ENCODE assay signal across 1 cellular context in the genomic region with DNA sequence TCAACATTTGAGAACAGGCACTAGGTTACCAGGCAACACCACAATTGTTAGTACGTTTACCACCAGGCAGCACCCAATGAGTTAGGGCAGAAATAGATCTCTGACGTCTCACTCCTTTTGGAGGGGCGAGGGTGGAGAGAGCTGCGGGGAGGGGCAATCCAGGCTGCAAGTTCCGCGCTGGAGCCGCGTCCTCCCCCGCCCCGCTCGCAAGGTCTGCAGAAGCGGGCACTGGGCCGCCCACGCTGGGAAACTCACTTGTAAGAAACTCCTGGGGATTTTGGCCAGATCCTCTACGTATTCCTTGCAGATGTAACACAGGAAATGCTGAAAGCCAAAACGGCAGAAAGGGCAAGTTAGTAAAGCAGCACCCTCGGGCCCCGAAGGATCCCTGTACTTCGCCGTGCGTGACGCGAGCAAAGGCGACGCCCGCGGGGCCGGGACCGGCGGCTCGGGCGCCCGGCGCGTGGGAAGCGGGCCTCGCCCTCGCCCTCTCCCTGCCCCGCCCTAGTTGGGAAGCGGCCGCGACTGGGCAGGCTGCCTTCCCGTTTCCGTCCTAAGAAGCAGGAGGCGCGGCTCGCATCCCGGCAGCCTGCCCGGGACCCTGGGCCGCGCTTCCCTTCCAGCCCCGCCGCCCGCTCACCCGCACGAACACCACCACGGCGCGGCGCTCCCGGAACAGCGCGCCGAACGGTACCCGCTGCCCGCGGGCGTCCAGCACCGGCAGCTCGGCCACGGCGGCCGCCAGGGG.
TF ChIP-seq lines count a peak whose summit lies in the region.

No MANE protein-coding gene starts in this region.

TF ChIP-seq in GM23338, 12 proteins besides CTCF, POLR2A, EP300 and RAD21:
- TF ChIP-seq EZH2phosphoT487 (IDR thresholded peaks at IDR 0.05; ENCODE audit: unreplicated experiment) (no peak), ZNF331 (CRISPR knock-in tag; IDR thresholded peaks at IDR 0.05; ENCODE audit: low read depth) (no peak), POLR2AphosphoS5 (IDR thresholded peaks at IDR 0.05; ENCODE audit: low read depth) (peak; percentile 48), CREB1 (CRISPR knock-in tag; IDR thresholded peaks at IDR 0.05; ENCODE audit: low read depth) (peak; percentile 38; the same call in 1 of the 2 replicates)
TF ChIP-seq in GM23338: peak in this region for 2.
